8 cellular contexts compared by ENCODE assay signal in genomic region chr17:75692976-75693375, GRCh38. TPM values are rescaled to one million over a fixed set of nuclear protein-coding genes. Genes with fewer than 3 reads are reported as not detected.
DNase-seq lines count a peak whose midpoint lies in the region; ATAC-seq and TF ChIP-seq lines count a peak whose summit lies in the region.

No MANE protein-coding gene starts in this region.

- no peaks in the 10 kb centered on the region for H3K9me3 ChIP-seq in SK-N-SH
- no peaks in the 10 kb centered on the region for H3K9me3 ChIP-seq in esophagus muscularis mucosa
- no peaks in the 10 kb centered on the region for H3K9me3 ChIP-seq in testis

- POLR2A ChIA-PET in SK-N-SH (lab: Yijun Ruan, JAX): interaction anchor here (1.0 to 1.3 kb wide), 2 partner anchors 25 to 177 kb away, joined by 3 to 5 read pairs; partner anchors contain the start of genes RECQL5, SAP30BP and TSEN54

- TF ChIP-seq POLR2A in esophagus muscularis mucosa (IDR thresholded peaks at IDR 0.05; ENCODE audit: low read depth): no peak
- no peak for TF ChIP-seq POLR2A in testis (IDR thresholded peaks at IDR 0.05)

- H4K20me1 ChIP-seq in SK-N-SH (ENCODE audit: insufficient read depth): no peaks in the 10 kb centered on the region

- H3K9ac ChIP-seq in SK-N-SH: peak overlapping the region; percentile 52; the same call in 1 of the 2 replicates
- no peak overlapping the region for H3K9ac ChIP-seq in rectal smooth muscle tissue (ENCODE audit: low read length)

- no peaks in the 10 kb centered on the region for H3K9me2 ChIP-seq in SK-N-SH

- peak overlapping the region; percentile 73 for H3K4me2 ChIP-seq in SK-N-SH

- H2AFZ ChIP-seq in SK-N-SH (ENCODE audit: low read depth): no peak overlapping the region

- H3K79me2 ChIP-seq in SK-N-SH (ENCODE audit: insufficient read depth): peaks cover 83% of the 10 kb centered on the region

- peaks cover 45 to 68% of the 10 kb centered on the region in 2 experiments; a peak in 3 of 4 replicates for H3K4me1 ChIP-seq in SK-N-SH (ENCODE audit: control insufficient read depth in 1 of 2, insufficient read depth in 2 of 2, low read depth in 1 of 2, low read length in 1 of 2)
- peaks cover 75 to 92% (median 89%) of the 10 kb centered on the region in 4 donors for H3K4me1 ChIP-seq in esophagus muscularis mucosa
- H3K4me1 ChIP-seq in rectal smooth muscle tissue (ENCODE audit: control insufficient read depth, insufficient read depth, low read length): peaks cover 26% of the 10 kb centered on the region
- H3K4me1 ChIP-seq in testis: peaks cover 31% of the 10 kb centered on the region

- no peaks in the 10 kb centered on the region for H3K27me3 ChIP-seq in SK-N-SH (ENCODE audit: insufficient read depth)
- no peaks in the 10 kb centered on the region for H3K27me3 ChIP-seq in esophagus muscularis mucosa
- no peaks in the 10 kb centered on the region for H3K27me3 ChIP-seq in rectal smooth muscle tissue (ENCODE audit: control insufficient read depth, insufficient read depth, low read length)
- H3K27me3 ChIP-seq in testis: no peaks in the 10 kb centered on the region

- intact Hi-C loops in esophagus muscularis mucosa (cut with DNase I): no loop called here
- intact Hi-C loops in testis (cut with DNase I; ENCODE audit: low total_unique reads): no loop called here

- no peak for TF ChIP-seq RAD21 in SK-N-SH (IDR thresholded peaks at IDR 0.05; ENCODE audit: low read length)

- DNase-seq in SK-N-SH (no peak), esophagus muscularis mucosa (ENCODE audit: extremely low spot score) (no peak), testis (no peak), NCI-H1436 (lab: John Stamatoyannopoulos, UW) (no peak), NCI-H1694 treated with DMSO at 0.1 percent for 48 hours (lab: John Stamatoyannopoulos, UW) (no peak)

- no peak for TF ChIP-seq CTCF in C4-2B (conservative IDR thresholded peaks at IDR 0.05)
- no peak for TF ChIP-seq CTCF in SK-N-SH (IDR thresholded peaks at IDR 0.05)
- TF ChIP-seq CTCF in esophagus muscularis mucosa (IDR thresholded peaks at IDR 0.05): no peak
- TF ChIP-seq CTCF in testis (IDR thresholded peaks at IDR 0.05): no peak

- H3F3A ChIP-seq in SK-N-SH (replicated peaks; ENCODE audit: insufficient read depth): peaks cover 57% of the 10 kb centered on the region

- H3K27ac ChIP-seq in C4-2B (peak overlapping the region; percentile 49), SK-N-SH (ENCODE audit: low read depth in 2 of 2, low read length in 1 of 2) (peak overlapping the region; percentile 91 to 99), esophagus muscularis mucosa (replicated peaks in 1 of 4) (peak overlapping the region; percentile 83 to 87 (median 86)), rectal smooth muscle tissue (ENCODE audit: low read depth, low read length) (peak overlapping the region; percentile 77), testis (peak overlapping the region in 1 of 2 donors; percentile 3)

- no peak for ATAC-seq in HG02763 (IDR thresholded peaks at IDR 0.05; ENCODE audit: unreplicated experiment)

- H3K4me3 ChIP-seq in SK-N-SH (ENCODE audit: low read depth in 2 of 2, low read length in 1 of 2) (no peak overlapping the region), esophagus muscularis mucosa (peak overlapping the region in 1 of 4 donors; percentile 0), rectal smooth muscle tissue (ENCODE audit: low read length) (no peak overlapping the region), testis (no peak overlapping the region)

- TF ChIP-seq EP300 in SK-N-SH (IDR thresholded peaks at IDR 0.05; ENCODE audit: borderline replicate concordance in 1 of 2, low read depth in 1 of 2, low read length in 1 of 2) (no peak), esophagus muscularis mucosa (IDR thresholded peaks at IDR 0.05) (no peak)

- peaks cover 26 to 36% of the 10 kb centered on the region in 2 experiments for H3K36me3 ChIP-seq in SK-N-SH (replicated peaks in 1 of 2; ENCODE audit: control insufficient read depth in 1 of 2, insufficient read depth in 2 of 2, low read length in 1 of 2)
- H3K36me3 ChIP-seq in esophagus muscularis mucosa: peaks cover 0 to 60% (median 39%) of the 10 kb centered on the region in 4 donors
- peaks cover 9% of the 10 kb centered on the region for H3K36me3 ChIP-seq in rectal smooth muscle tissue (ENCODE audit: control insufficient read depth, insufficient read depth, low read length)
- H3K36me3 ChIP-seq in testis (ENCODE audit: low read depth, missing control alignments): no peaks in the 10 kb centered on the region

- CTCF ChIA-PET in SK-N-SH (lab: Yijun Ruan, JAX): interaction anchor here (0.6 to 6.9 kb wide), 17 partner anchors 10 to 280 kb away, joined by 3 to 69 read pairs (median 5); partner anchors contain the start of genes RECQL5, SMIM5 and TSEN54

- 62% methylated on average over 13 of the region's 13 CpGs for WGBS in SK-N-SH (ENCODE audit: low lambda C conversion rate)
- 82% methylated on average over 13 of the region's 13 CpGs for WGBS in esophagus muscularis mucosa
- WGBS in testis, 2 donors: 75 to 82% methylated on average over 11 to 13 of the region's 13 CpGs

TF ChIP-seq in SK-N-SH, 30 proteins besides CTCF, POLR2A, EP300 and RAD21:
- no peak for TF ChIP-seq GATA2 (CRISPR knock-in tag; IDR thresholded peaks at IDR 0.05)
- no peak for TF ChIP-seq FOXJ3 (CRISPR knock-in tag; IDR thresholded peaks at IDR 0.05)
- no peak for TF ChIP-seq POLR2AphosphoS5 (IDR thresholded peaks at IDR 0.05; ENCODE audit: low read depth, low read length)

RNA-seq across cellular contexts. Expression of gene SAP30BP, which starts 25.8 kb away (rescaled TPM):
- polyA plus RNA-seq in SK-N-SH (2012; rRNA removed) (145 and 158 TPM in 2 replicates), testis (ENCODE audit: insufficient read depth, low read depth, low replicate concordance) (78.4 TPM)
- 103 and 121 TPM in 2 replicates for polyA plus RNA-seq in SK-N-SH (2012; cell fraction: cytosol; rRNA removed)
- 387 and 410 TPM in 2 replicates for polyA plus RNA-seq in SK-N-SH (2012; cell fraction: nucleus; rRNA removed)
- total RNA-seq in esophagus muscularis mucosa (10 to 100 TPM; 50.3 to 81.3 (median 77.6) TPM), testis (10 to 100 TPM; 86.9 to 95.9 TPM)

RNA-seq across cellular contexts. Expression of gene RECQL5, which starts 26.0 kb away (rescaled TPM):
- 22.5 and 25.3 TPM in 2 replicates for polyA plus RNA-seq in SK-N-SH (2012; rRNA removed)
- 8.8 and 11.4 TPM in 2 replicates for polyA plus RNA-seq in SK-N-SH (2012; cell fraction: cytosol; rRNA removed)
- 179 and 199 TPM in 2 replicates for polyA plus RNA-seq in SK-N-SH (2012; cell fraction: nucleus; rRNA removed)
- 10 to 100 TPM in 3 of 4 donors, 1 to 10 TPM in 1; 6.3 to 14.7 (median 11.9) TPM for total RNA-seq in esophagus muscularis mucosa
- 10 to 100 TPM; 81.4 to 99.6 TPM for total RNA-seq in testis
- 60.0 TPM for polyA plus RNA-seq in testis (ENCODE audit: insufficient read depth, low read depth, low replicate concordance)

RNA-seq across cellular contexts. Expression of gene ITGB4, which starts 28.3 kb away (rescaled TPM):
- polyA plus RNA-seq in SK-N-SH (2012; rRNA removed) (3.6 and 7.0 TPM in 2 replicates), testis (ENCODE audit: insufficient read depth, low read depth, low replicate concordance) (16.4 TPM)
- 1.7 and 3.3 TPM in 2 replicates for polyA plus RNA-seq in SK-N-SH (2012; cell fraction: cytosol; rRNA removed)
- polyA plus RNA-seq in SK-N-SH (2012; cell fraction: nucleus; rRNA removed): 8.6 and 11.2 TPM in 2 replicates
- total RNA-seq in esophagus muscularis mucosa (10 to 100 TPM; 36.5 to 57.4 (median 46.6) TPM), testis (10 to 100 TPM in 1 of 2 donors, 1 to 10 TPM in 1; 7.6 to 11.6 TPM)

RNA-seq across cellular contexts. Expression of gene SMIM5, which starts 59.7 kb away (rescaled TPM):
- polyA plus RNA-seq in SK-N-SH (2012; rRNA removed): 0.02 TPM in 1 of 2 replicates, not detected in the other
- not detected in 2 replicates for polyA plus RNA-seq in SK-N-SH (2012; cell fraction: cytosol; rRNA removed)
- polyA plus RNA-seq in SK-N-SH (2012; cell fraction: nucleus; rRNA removed): 0.14 and 0.39 TPM in 2 replicates
- total RNA-seq in esophagus muscularis mucosa: 1 to 10 TPM; 4.3 to 6.6 (median 5.6) TPM
- total RNA-seq in testis: 1 to 10 TPM; 2.0 TPM
- polyA plus RNA-seq in testis (ENCODE audit: insufficient read depth, low read depth, low replicate concordance): 1.9 TPM

Comparison
In these comparisons a context has a peak if more than half of its experiments do, and no peak if none do; other contexts are left out.
1. RNA of gene RECQL5, which starts 26.0 kb away (total RNA-seq): 81.4 to 99.6 TPM in testis; 6.3 to 14.7 TPM in esophagus muscularis mucosa; every median in the first group is over 4 times any median in the second.